Comparison of ENCODE assay signal across 7 cellular contexts in genomic region chr15:43370310-43370974, GRCh38. TPM values are rescaled to one million over a fixed set of nuclear protein-coding genes. Genes with fewer than 3 reads are reported as not detected.
DNase-seq lines count a peak whose midpoint lies in the region; ATAC-seq, FAIRE-seq and TF ChIP-seq lines count a peak whose summit lies in the region.

No MANE protein-coding gene starts in this region.

- POLR2A ChIA-PET in GM12878 (lab: Charles Lee): interaction anchor here (0.9 to 1.2 kb wide), 2 partner anchors 10 to 18 kb away, joined by 4 to 6 read pairs; no protein-coding TSS in a partner anchor

- TF ChIP-seq CTCF in GM12878 (IDR thresholded peaks at IDR 0.05 in 2 of 3, conservative IDR thresholded peaks at IDR 0.05 in 1 of 3; ENCODE audit: control insufficient read depth in 2 of 3, extremely low read depth in 1 of 3, insufficient read depth in 1 of 3, low read depth in 3 of 3, low read length in 3 of 3): no peak

- H2AFZ ChIP-seq in Karpas-422 (ENCODE audit: low read length) (0 out of 2 replicates have a peak overlapping the region, but pooled peaks have one; percentile 12), GM12878 (ENCODE audit: control insufficient read depth, low read depth, low read length) (peak overlapping the region; percentile 97)

- TF ChIP-seq EP300 in GM12878 (IDR thresholded peaks at IDR 0.05; ENCODE audit: borderline replicate concordance in 1 of 2, control insufficient read depth in 1 of 2, low read depth in 2 of 2, low read length in 2 of 2): no peak

- H3K79me2 ChIP-seq in Karpas-422 (ENCODE audit: low read length) (peaks cover 85% of the 10 kb centered on the region), GM12878 (ENCODE audit: control insufficient read depth, insufficient read depth, low read length) (peaks cover 39% of the 10 kb centered on the region)

- peaks cover 25% of the 10 kb centered on the region for H3K4me1 ChIP-seq in Karpas-422 (ENCODE audit: low read length)
- peaks cover 8% of the 10 kb centered on the region for H3K4me1 ChIP-seq in GM12878 (ENCODE audit: control insufficient read depth, insufficient read depth, low read length)
- H3K4me1 ChIP-seq in iPS-20b (ENCODE audit: insufficient read depth, low read length): peaks cover 10% of the 10 kb centered on the region; the same call in 1 of the 2 replicates
- H3K4me1 ChIP-seq in small intestine (ENCODE audit: control insufficient read depth in 2 of 2, insufficient read depth in 1 of 2, low read depth in 1 of 2, low read length in 1 of 2): peaks cover 0 to 21% of the 10 kb centered on the region in 2 donors

- peak; percentile 54 for DNase-seq in GM03348 (ENCODE audit: low spot score)
- DNase-seq in Karpas-422: no peak
- no peak for DNase-seq in GM12878 (ENCODE audit: low read depth, low spot score)
- DNase-seq in small intestine: no peak
- DNase-seq in OCI-M2 (lab: John Stamatoyannopoulos, UW; ENCODE audit: unreplicated experiment): no peak

- H3K9me3 ChIP-seq in Karpas-422 (ENCODE audit: low read length) (peaks cover 10% of the 10 kb centered on the region; the same call in 1 of the 2 replicates), GM12878 (replicated peaks; ENCODE audit: control insufficient read depth, insufficient read depth, low read length) (no peaks in the 10 kb centered on the region; the same call in 2 of the 3 replicates), iPS-20b (ENCODE audit: insufficient read depth, low read depth, low read length) (no peaks in the 10 kb centered on the region), small intestine (ENCODE audit: control insufficient read depth, low read depth) (no peaks in the 10 kb centered on the region)

- H3K27ac ChIP-seq in Karpas-422 (ENCODE audit: low read length) (peak overlapping the region; percentile 20; the same call in 1 of the 2 replicates), GM12878 (ENCODE audit: control insufficient read depth, insufficient read depth) (peak overlapping the region; percentile 76), iPS-20b (ENCODE audit: low read length) (no peak overlapping the region), small intestine (ENCODE audit: low read depth in 1 of 2, low read length in 1 of 2) (peak overlapping the region in 1 of 2 donors; percentile 68)

- no TSS peak for BruUV-seq in GM12878 (replicated peaks; lab: Mats Ljungman, UMichigan)

- H3K9me2 ChIP-seq in Karpas-422 (replicated peaks; ENCODE audit: insufficient read depth, low read length): no peaks in the 10 kb centered on the region

- peak overlapping the region; percentile 91 for H3K4me2 ChIP-seq in Karpas-422 (ENCODE audit: low read depth, low read length, poor library complexity, severe bottlenecking)
- peak overlapping the region; percentile 96 for H3K4me2 ChIP-seq in GM12878 (ENCODE audit: control insufficient read depth, insufficient read depth)

- SMC1A ChIA-PET in GM12878 (lab: Charles Lee; ENCODE audit: uncharacterized antibody, unreplicated experiment): interaction anchor here (1.0 to 2.4 kb wide), 5 partner anchors 9 to 145 kb away, joined by 3 to 6 read pairs (median 4); no protein-coding TSS in a partner anchor

- no peak for TF ChIP-seq POLR2A in GM12878 (IDR thresholded peaks at IDR 0.05; ENCODE audit: low read depth, low read length)

- no peak for TF ChIP-seq RAD21 in GM12878 (IDR thresholded peaks at IDR 0.05; ENCODE audit: insufficient read depth, low read depth, low read length)

- H3K36me3 ChIP-seq in Karpas-422 (ENCODE audit: insufficient read depth, low read length) (peaks cover 46% of the 10 kb centered on the region), GM12878 (ENCODE audit: control insufficient read depth in 2 of 2, insufficient read depth in 2 of 2, low read length in 1 of 2) (peaks cover 2 to 5% of the 10 kb centered on the region in 2 experiments; a peak in 1 of 4 replicates), iPS-20b (ENCODE audit: insufficient read depth, low read depth, low read length) (peaks cover 30% of the 10 kb centered on the region), small intestine (ENCODE audit: control insufficient read depth in 2 of 2, insufficient read depth in 2 of 2, low read length in 2 of 2) (peaks cover 4 to 9% of the 10 kb centered on the region in 2 donors)

- H4K20me1 ChIP-seq in Karpas-422 (ENCODE audit: insufficient read depth, low read depth, low read length) (peaks cover 3% of the 10 kb centered on the region; the same call in 1 of the 2 replicates), GM12878 (ENCODE audit: control insufficient read depth, insufficient read depth) (no peaks in the 10 kb centered on the region)

- CTCF ChIA-PET in GM12878 (lab: Yijun Ruan, JAX): interaction anchor here (0.7 to 7.1 kb wide), 11 partner anchors 8 to 400 kb away, joined by 3 to 51 read pairs (median 4); no protein-coding TSS in a partner anchor

- in situ Hi-C loops in GM12878 (cut with MboI): no loop called here

- no peaks in the 10 kb centered on the region for H3K27me3 ChIP-seq in Karpas-422 (ENCODE audit: low read length)
- H3K27me3 ChIP-seq in GM12878 (replicated peaks in 1 of 2; ENCODE audit: control insufficient read depth in 2 of 2, insufficient read depth in 2 of 2, low read length in 1 of 2): no peaks in the 10 kb centered on the region
- H3K27me3 ChIP-seq in iPS-20b (ENCODE audit: insufficient read depth, low read length): no peaks in the 10 kb centered on the region
- H3K27me3 ChIP-seq in small intestine (ENCODE audit: control insufficient read depth in 2 of 2, insufficient read depth in 2 of 2, low read length in 2 of 2): no peaks in the 10 kb centered on the region

- intact Hi-C loops in GM12878 (cut with micrococcal nuclease; ENCODE audit: unreplicated experiment): no loop called here

- H3K9ac ChIP-seq in Karpas-422 (ENCODE audit: low read length) (peak overlapping the region; percentile 85), GM12878 (ENCODE audit: control insufficient read depth, insufficient read depth, low read length) (peak overlapping the region; percentile 75), iPS-20b (ENCODE audit: low read depth, low read length) (peak overlapping the region; percentile 95)

- RAD21 ChIA-PET in GM12878 (lab: Charles Lee; ENCODE audit: unreplicated experiment): interaction anchor here (0.6 to 1.7 kb wide), 2 partner anchors 20 to 407 kb away, joined by 3 to 4 read pairs; partner anchors contain the start of gene ELL3

- WGBS in GM12878 (ENCODE audit: insufficient coverage, insufficient replicate concordance, low lambda C conversion rate, missing lambda C conversion rate): 1% methylated on average over 37 of the region's 45 CpGs
- 2 to 3% (median 2%) methylated on average over 41 to 45 of the region's 45 CpGs for WGBS in small intestine, 3 donors

- ATAC-seq in GM21526 (IDR thresholded peaks at IDR 0.05; ENCODE audit: low FRiP score, unreplicated experiment) (peak; percentile 13), GM12878 (peak; percentile 78)

- peak overlapping the region; percentile 76 for H3K4me3 ChIP-seq in Karpas-422 (ENCODE audit: low read length)
- H3K4me3 ChIP-seq in GM12878: peak overlapping the region; percentile 97
- peak overlapping the region; percentile 96 for H3K4me3 ChIP-seq in iPS-20b (ENCODE audit: low read length)
- H3K4me3 ChIP-seq in small intestine (ENCODE audit: low read depth in 1 of 2, low read length in 2 of 2): peak overlapping the region; percentile 80 to 84

- FAIRE-seq in GM12878 (lab: Jason Lieb, UNC) (peak; percentile 57), small intestine (lab: Jason Lieb, UNC) (no peak)

RNA-seq across cellular contexts. Expression of gene ZSCAN29, which starts 0.4 kb away (rescaled TPM):
- 43.3 and 98.2 TPM in 2 replicates for total RNA-seq in Karpas-422 (2014; rRNA removed; shearing (Covaris generic); ENCODE audit: low replicate concordance)
- 39.9 and 41.7 TPM in 2 replicates for total RNA-seq in GM12878 (2013; cell fraction: nucleolus; rRNA removed)
- total RNA-seq in GM12878 (2014; rRNA removed) (22.4 and 24.8 TPM in 2 replicates), GM12878 (2014; rRNA removed; fragmentation: Illumina TruSeq; extraction: Trizol) (17.9 TPM in 2 replicates), GM12878 (2021) (26.0 and 26.9 TPM in 2 replicates)
- 6.0 TPM for polyA plus RNA-seq in GM12878 (2011; ENCODE audit: low read depth)
- polyA plus RNA-seq in GM12878 (2011; rRNA removed) (13.6 and 13.7 TPM in 2 replicates), GM12878 (2014; fragmentation: Illumina TruSeq; extraction: Trizol) (15.6 and 17.0 TPM in 2 replicates), GM12878 (2014; fragmentation: Nextera tagmentation; extraction: Ambion mirVana) (1 to 10 TPM; 1.7 to 2.3 TPM), GM12878 (2014; rRNA removed) (18.1 and 19.4 TPM in 2 replicates), GM12878 (2016; fragmentation: Nextera tagmentation; extraction: Ambion mirVana) (10 to 100 TPM; 10.1 to 12.3 TPM), small intestine (1 to 10 TPM; 7.0 to 9.2 (median 7.6) TPM)
- 10.4 and 11.0 TPM in 2 replicates for polyA plus RNA-seq in GM12878 (2011; cell fraction: cytosol; rRNA removed)
- polyA plus RNA-seq in GM12878 (2011; cell fraction: nucleus; rRNA removed): 14.7 and 21.3 TPM in 2 replicates
- 10.5 and 10.9 TPM in 2 replicates for polyA plus RNA-seq in GM12878 (2012)
- 14.8 and 18.2 TPM in 2 replicates for polyA minus RNA-seq in GM12878 (2011; rRNA and poly(A)+ RNA removed)
- polyA minus RNA-seq in GM12878 (2011; cell fraction: cytosol; rRNA and poly(A)+ RNA removed): 8.2 and 9.7 TPM in 2 replicates
- 13.3 and 18.7 TPM in 2 replicates for polyA minus RNA-seq in GM12878 (2011; cell fraction: nucleus; rRNA and poly(A)+ RNA removed)

RNA-seq across cellular contexts. Expression of gene TUBGCP4, which starts 0.5 kb away (rescaled TPM):
- 16.4 and 35.0 TPM in 2 replicates for total RNA-seq in Karpas-422 (2014; rRNA removed; shearing (Covaris generic); ENCODE audit: low replicate concordance)
- total RNA-seq in GM12878 (2013; cell fraction: nucleolus; rRNA removed): 75.7 and 85.5 TPM in 2 replicates
- 22.9 and 28.9 TPM in 2 replicates for total RNA-seq in GM12878 (2014; rRNA removed)
- 15.0 and 17.8 TPM in 2 replicates for total RNA-seq in GM12878 (2014; rRNA removed; fragmentation: Illumina TruSeq; extraction: Trizol)
- 26.1 and 27.3 TPM in 2 replicates for total RNA-seq in GM12878 (2021)
- 9.5 TPM for polyA plus RNA-seq in GM12878 (2011; ENCODE audit: low read depth)
- polyA plus RNA-seq in GM12878 (2011; rRNA removed): 27.2 and 27.5 TPM in 2 replicates
- polyA plus RNA-seq in GM12878 (2011; cell fraction: cytosol; rRNA removed): 22.2 and 22.9 TPM in 2 replicates
- polyA plus RNA-seq in GM12878 (2011; cell fraction: nucleus; rRNA removed): 27.2 and 33.6 TPM in 2 replicates
- 10.2 and 11.6 TPM in 2 replicates for polyA plus RNA-seq in GM12878 (2012)
- 22.3 and 24.7 TPM in 2 replicates for polyA plus RNA-seq in GM12878 (2014; fragmentation: Illumina TruSeq; extraction: Trizol)
- polyA plus RNA-seq in GM12878 (2014; fragmentation: Nextera tagmentation; extraction: Ambion mirVana): 1 to 10 TPM; 6.3 to 8.0 TPM
- 18.3 and 21.2 TPM in 2 replicates for polyA plus RNA-seq in GM12878 (2014; rRNA removed)
- polyA plus RNA-seq in GM12878 (2016; fragmentation: Nextera tagmentation; extraction: Ambion mirVana): 10 to 100 TPM; 34.7 to 39.1 TPM
- 37.2 and 38.1 TPM in 2 replicates for polyA minus RNA-seq in GM12878 (2011; rRNA and poly(A)+ RNA removed)
- polyA minus RNA-seq in GM12878 (2011; cell fraction: cytosol; rRNA and poly(A)+ RNA removed): 17.0 and 21.8 TPM in 2 replicates
- 29.6 and 49.8 TPM in 2 replicates for polyA minus RNA-seq in GM12878 (2011; cell fraction: nucleus; rRNA and poly(A)+ RNA removed)
- polyA plus RNA-seq in small intestine: 1 to 10 TPM; 3.2 to 7.9 (median 4.2) TPM

RNA-seq across cellular contexts. Expression of gene LCMT2, which starts 40.1 kb away (rescaled TPM):
- 10.0 and 11.1 TPM in 2 replicates for total RNA-seq in Karpas-422 (2014; rRNA removed; shearing (Covaris generic); ENCODE audit: low replicate concordance)
- total RNA-seq in GM12878 (2013; cell fraction: nucleolus; rRNA removed): 10.5 and 12.6 TPM in 2 replicates
- 11.3 and 14.1 TPM in 2 replicates for total RNA-seq in GM12878 (2014; rRNA removed)
- 14.1 and 17.2 TPM in 2 replicates for total RNA-seq in GM12878 (2014; rRNA removed; fragmentation: Illumina TruSeq; extraction: Trizol)
- 14.8 TPM in 2 replicates for total RNA-seq in GM12878 (2021)
- polyA plus RNA-seq in GM12878 (2011; ENCODE audit: low read depth): 4.7 TPM
- polyA plus RNA-seq in GM12878 (2011; rRNA removed): 14.0 and 15.0 TPM in 2 replicates
- polyA plus RNA-seq in GM12878 (2011; cell fraction: cytosol; rRNA removed): 10.6 and 12.0 TPM in 2 replicates
- polyA plus RNA-seq in GM12878 (2011; cell fraction: nucleus; rRNA removed): 10.1 and 12.3 TPM in 2 replicates
- polyA plus RNA-seq in GM12878 (2012): 4.1 and 5.7 TPM in 2 replicates
- polyA plus RNA-seq in GM12878 (2014; fragmentation: Illumina TruSeq; extraction: Trizol): 16.4 and 18.8 TPM in 2 replicates
- 1 to 10 TPM; 2.1 to 2.4 TPM for polyA plus RNA-seq in GM12878 (2014; fragmentation: Nextera tagmentation; extraction: Ambion mirVana)
- 10.9 and 11.0 TPM in 2 replicates for polyA plus RNA-seq in GM12878 (2014; rRNA removed)
- 10 to 100 TPM; 15.3 to 16.6 TPM for polyA plus RNA-seq in GM12878 (2016; fragmentation: Nextera tagmentation; extraction: Ambion mirVana)
- polyA minus RNA-seq in GM12878 (2011; rRNA and poly(A)+ RNA removed): 27.2 and 33.0 TPM in 2 replicates
- 6.8 and 7.7 TPM in 2 replicates for polyA minus RNA-seq in GM12878 (2011; cell fraction: cytosol; rRNA and poly(A)+ RNA removed)
- polyA minus RNA-seq in GM12878 (2011; cell fraction: nucleus; rRNA and poly(A)+ RNA removed): 15.8 and 17.8 TPM in 2 replicates
- polyA plus RNA-seq in small intestine: 1 to 10 TPM; 3.2 to 5.1 (median 3.8) TPM
